14 cellular contexts compared by ENCODE assay signal in genomic region chr12:103705927-103706326, GRCh38.
A peak's percentile ranks its signal among the peaks of the same experiment; 100 is the strongest.
DNase-seq lines count a peak whose midpoint lies in the region; ATAC-seq, FAIRE-seq and TF ChIP-seq lines count a peak whose summit lies in the region.
"Had no signal": no experiment of that assay in that cellular context is flagged by ENCODE, and none has a peak within 500 bp of the region (broad histone marks: within the 10 kb centered on the region; RNA-seq: fewer than 3 reads in every experiment).

No MANE protein-coding gene starts in this region.

- intact Hi-C loops in left colon (cut with DNase I, micrococcal nuclease) (no loop called here), ascending aorta (cut with DNase I) (no loop called here)

- H3K9me3 Mint-ChIP-seq in T-cell, result no peaks in the 10 kb centered on the region

- FAIRE-seq in bronchial epithelial cell (lab: Jason Lieb, UNC), result peak; percentile 28

- H3K27ac Mint-ChIP-seq in T-cell, result no peak overlapping the region

- TF ChIP-seq CTCF in bronchial epithelial cell (IDR thresholded peaks at IDR 0.05; ENCODE audit: insufficient read depth, low read length, severe bottlenecking), result peak; percentile 3
- no peak for TF ChIP-seq CTCF in ascending aorta (IDR thresholded peaks at IDR 0.05)

- POLR2A ChIA-PET in T-cell (lab: Charles Lee), result no interaction called here

- H3K36me3 Mint-ChIP-seq in T-cell, result no peaks in the 10 kb centered on the region

- H3K36me3 ChIP-seq in bronchial epithelial cell (ENCODE audit: control insufficient read depth, insufficient read depth, low read length) (no peaks in the 10 kb centered on the region), ascending aorta (no peaks in the 10 kb centered on the region)
- H3K36me3 ChIP-seq: lower lobe of right lung, neutrophil, suprapubic skin had no signal

- H3K27me3 Mint-ChIP-seq in T-cell, result peaks cover 22 to 24% of the 10 kb centered on the region in 2 donors

- no peak overlapping the region for H3K4me3 ChIP-seq in bronchial epithelial cell (ENCODE audit: low read depth, low read length)
- H3K4me3 ChIP-seq in ascending aorta, result no peak overlapping the region
- H3K4me3 ChIP-seq: lower lobe of right lung, suprapubic skin had no signal

- H3K27me3 ChIP-seq in bronchial epithelial cell (ENCODE audit: control insufficient read depth, insufficient read depth, low read length) (no peaks in the 10 kb centered on the region), ascending aorta (no peaks in the 10 kb centered on the region)
- H3K27me3 ChIP-seq: neutrophil had no signal

- no peak overlapping the region for H3K4me3 Mint-ChIP-seq in T-cell

- no peak overlapping the region for H3K27ac ChIP-seq in ascending aorta
- H3K27ac ChIP-seq: lower lobe of right lung, neutrophil, suprapubic skin had no signal

- H3K9me3 ChIP-seq in ascending aorta, result no peaks in the 10 kb centered on the region
- H3K9me3 ChIP-seq: lower lobe of right lung, neutrophil, suprapubic skin had no signal

- peak; percentile 19 for DNase-seq in ELR (ENCODE audit: low read depth)
- peak; percentile 20 for DNase-seq in HuH-7 (ENCODE audit: low spot score)
- peak; percentile 7 for DNase-seq in bronchial epithelial cell (ENCODE audit: low read depth)
- no peak for DNase-seq in left colon
- no peak for DNase-seq in T-cell
- DNase-seq in activated CD8-positive, alpha-beta memory T cell treated with anti-CD3 and anti-CD28 coated beads for 24 hours, result no peak
- DNase-seq in ascending aorta (ENCODE audit: low spot score in 2 of 2), result no peak
- DNase-seq: effector memory CD4-positive, alpha-beta T cell; head of caudate nucleus; lower lobe of right lung; NCI-H1417; Right ventricle myocardium superior had no signal

- CTCF ChIA-PET in T-cell (lab: Charles Lee), result no interaction called here

- no peaks in the 10 kb centered on the region for H3K4me1 Mint-ChIP-seq in T-cell

- ATAC-seq in left colon (peak; percentile 30), T-cell (replicated peaks in 1 of 4) (no peak)
- ATAC-seq: lower lobe of right lung had no signal

- no peaks in the 10 kb centered on the region for H3K4me1 ChIP-seq in ascending aorta
- H3K4me1 ChIP-seq: lower lobe of right lung, suprapubic skin had no signal

Comparison
In these comparisons a context has a peak if more than half of its experiments do, and no peak if none do; other contexts are left out.
1. DNase-seq: peak in ELR (single experiment), HuH-7 (single experiment) and bronchial epithelial cell (single experiment); none in left colon (0 of 2), T-cell (0 of 34), activated CD8-positive, alpha-beta memory T cell treated with anti-CD3 and anti-CD28 coated beads for 24 hours (single experiment) and ascending aorta (0 of 2).